Comparison of ENCODE assay signal across 8 cellular contexts in the genomic region with DNA sequence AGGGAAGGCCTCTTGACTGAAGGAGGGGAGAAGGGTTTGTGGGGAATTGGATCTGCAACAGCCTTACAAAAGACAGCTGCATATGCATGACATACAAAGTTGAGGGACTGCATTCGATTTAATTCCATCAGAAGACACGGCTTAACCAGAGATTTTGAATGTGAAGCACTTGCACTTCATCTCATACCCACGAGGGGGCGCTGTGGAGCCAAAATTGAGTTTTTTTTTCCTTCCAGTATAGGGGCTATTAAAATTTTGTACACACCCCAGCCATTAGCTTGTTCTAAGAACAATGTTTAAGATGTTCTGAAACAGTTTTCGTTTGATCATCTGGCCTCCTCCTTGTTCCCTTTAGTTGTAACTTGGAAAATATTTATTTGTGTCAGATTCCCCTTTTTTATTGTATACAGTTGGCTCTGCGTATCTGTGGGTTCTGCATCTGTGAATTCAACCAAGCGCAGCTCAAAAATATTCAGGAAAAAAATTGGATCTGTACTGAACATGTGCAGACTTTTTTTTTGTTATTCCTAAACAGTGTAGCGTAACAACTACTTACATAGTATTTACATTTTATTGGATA. TPM values are rescaled to one million over a fixed set of nuclear protein-coding genes. Genes with fewer than 3 reads are reported as not detected.
DNase-seq lines count a peak whose midpoint lies in the region; ATAC-seq and TF ChIP-seq lines count a peak whose summit lies in the region.

No MANE protein-coding gene starts in this region.

- peaks cover 30% of the 10 kb centered on the region for H3K4me1 Mint-ChIP-seq in neural crest cell

- TF ChIP-seq CTCF in neural crest cell (conservative IDR thresholded peaks at IDR 0.05) = peak; percentile 98

- peak overlapping the region; percentile 69 for H3K27ac Mint-ChIP-seq in neural crest cell (ENCODE audit: unreplicated experiment)

- peaks cover 2% of the 10 kb centered on the region for H3K27me3 Mint-ChIP-seq in neural crest cell (ENCODE audit: low read depth)

- H3K36me3 Mint-ChIP-seq in neural crest cell (ENCODE audit: low read depth) = no peaks in the 10 kb centered on the region

- peak overlapping the region; percentile 24 for H3K27ac ChIP-seq in substantia nigra (ENCODE audit: low read depth, low read length, poor library complexity, severe bottlenecking)

- no peaks in the 10 kb centered on the region for H3K9me3 Mint-ChIP-seq in neural crest cell

- peak overlapping the region; percentile 90 for H3K4me3 Mint-ChIP-seq in neural crest cell

- DNase-seq in CMK (ENCODE audit: low read depth) = peak; percentile 25
- DNase-seq in HUDEP-2 (lab: John Stamatoyannopoulos, UW; ENCODE audit: unreplicated experiment in 76 of 76) = peak in 62 of 76 experiments; percentile 4 to 73 (median 42)
- peak; percentile 70 for DNase-seq in RKO (ENCODE audit: low spot score)
- peak; percentile 61 to 75 for DNase-seq in activated T-helper 1 cell treated with anti-CD3 and anti-CD28 coated beads, Interleukin-2, amount 50 U/mL, for 16 hours (ENCODE audit: low read depth in 1 of 2, low spot score in 1 of 2)
- peak; percentile 76 for DNase-seq in fibroblast of peridontal ligament (ENCODE audit: extremely low read depth)
- peak; percentile 84 for DNase-seq in neural crest cell (ENCODE audit: low read depth, low spot score)
- DNase-seq in substantia nigra (lab: John Stamatoyannopoulos, UW) = peak in 39 of 49 donors; percentile 6 to 73 (median 40)

- ATAC-seq in GM19328 (IDR thresholded peaks at IDR 0.05; ENCODE audit: unreplicated experiment) = no peak

RNA-seq across cellular contexts. Expression of gene SUDS3, which starts 1.6 kb away (rescaled TPM):
- 44.8 and 50.7 TPM in 2 replicates for total RNA-seq in neural crest cell

RNA-seq across cellular contexts. Expression of gene TAOK3, which starts 5.3 kb away (rescaled TPM):
- 13.4 and 15.2 TPM in 2 replicates for total RNA-seq in neural crest cell

Comparison
In these comparisons a context has a peak if more than half of its experiments do, and no peak if none do; other contexts are left out.
1. DNase-seq: peak in every context shown above with its lines; median percentile 84 in neural crest cell; 76 in fibroblast of peridontal ligament; 70 in RKO; 68 in activated T-helper 1 cell treated with anti-CD3 and anti-CD28 coated beads, Interleukin-2, amount 50 U/mL, for 16 hours; 42 in HUDEP-2; 40 in substantia nigra; 25 in CMK.